30 cellular contexts compared by ENCODE assay signal in genomic region chr10:109862738-109863137, GRCh38.
"Had no signal": no experiment of that assay in that cellular context is flagged by ENCODE, and none has a peak within 500 bp of the region (broad histone marks: within the 10 kb centered on the region; RNA-seq: fewer than 3 reads in every experiment).

No MANE protein-coding gene starts in this region.

- ATAC-seq: naive thymus-derived CD8-positive, alpha-beta T cell; natural killer cell treated with Interleukin-12 subunit alpha and Interleukin-12 subunit beta and Interleukin-15 and Interleukin-18, amount 100 ng/mL, for 72 hours; pancreas; psoas muscle; right cardiac atrium; sciatic nerve; stimulated activated memory B cell treated with anti-CD40 and anti-IgM and Interleukin-4, amounts not matched to agents 10 μg/mL and 1 μg/mL and 100 μg/mL, for 72 hours had no signal

- H3K9me3 ChIP-seq: neutrophil, pancreas, thyroid gland, vagina had no signal

- DNase-seq: naive thymus-derived CD8-positive, alpha-beta T cell; nephron progenitor cell; nucleus accumbens; pancreas; psoas muscle; right cardiac atrium; spleen; stimulated activated CD4-positive, alpha-beta T cell treated with anti-CD3 and anti-CD28 coated beads, Interleukin-12 subunit alpha, Interleukin-12 subunit beta, amount 100 ng/mL, for 4 hours; stimulated activated CD4-positive, alpha-beta T cell treated with anti-CD3 and anti-CD28 coated beads, Interleukin-1b, Interleukin-23, amount 100 ng/mL, for 48 hours; stimulated activated CD4-positive, alpha-beta T cell treated with anti-CD3 and anti-CD28 coated beads, Interleukin-4, amount 100 ng/mL, for 1 hour; stimulated activated CD4-positive, alpha-beta T cell treated with anti-CD3 and anti-CD28 coated beads, Interleukin-4, amount 100 ng/mL, for 4 hours; stimulated activated CD8-positive, alpha-beta memory T cell treated with anti-CD3 and anti-CD28 coated beads, Interleukin-4, amount 100 ng/mL, for 48 hours; stimulated activated naive CD4-positive, alpha-beta T cell treated with Interleukin-2 at 50 U/mL for 16 hours; stomach; trophoblast cell; upper lobe of left lung had no signal

- H3K4me3 ChIP-seq: pancreas, psoas muscle, skin epidermis, smooth muscle cell, spleen, stomach, thoracic aorta, thyroid gland, tibial nerve, upper lobe of left lung, vagina had no signal

- H3K27me3 ChIP-seq: neutrophil, pancreas, spleen, stomach, thyroid gland, tibial nerve, upper lobe of left lung, vagina had no signal

- H3K4me1 ChIP-seq: psoas muscle, stomach, tibial nerve, vagina had no signal

- H3K27ac Mint-ChIP-seq: natural killer cell treated with Interleukin-12 subunit alpha and Interleukin-12 subunit beta and Interleukin-15 and Interleukin-18, amount 100 ng/mL, for 72 hours; nephron progenitor cell; progenitor cell of endocrine pancreas; stimulated activated memory B cell treated with anti-CD40 and anti-IgM and Interleukin-4, amounts not matched to agents 10 μg/mL and 1 μg/mL and 100 μg/mL, for 72 hours; stimulated activated naive CD8-positive, alpha-beta T cell treated with anti-CD3 and anti-CD28 coated beads, Interleukin-15, Interleukin-2, amounts not matched to agents 100 ng/mL and 50 ng/mL, for 24 hours had no signal

- H3K4me2 ChIP-seq: smooth muscle cell had no signal

- H3K27ac ChIP-seq: neutrophil, pancreas, psoas muscle, skin epidermis, spleen, stomach, thoracic aorta, tibial nerve, upper lobe of left lung, vagina had no signal

- FAIRE-seq: pancreas, urothelium cell line had no signal

- H3K4me3 Mint-ChIP-seq: naive thymus-derived CD8-positive, alpha-beta T cell; natural killer cell treated with Interleukin-12 subunit alpha and Interleukin-12 subunit beta and Interleukin-15 and Interleukin-18, amount 100 ng/mL, for 72 hours; nephron progenitor cell; neural crest cell; stimulated activated memory B cell treated with anti-CD40 and anti-IgM and Interleukin-4, amounts not matched to agents 10 μg/mL and 1 μg/mL and 100 μg/mL, for 72 hours; stimulated activated naive CD8-positive, alpha-beta T cell treated with anti-CD3 and anti-CD28 coated beads, Interleukin-15, Interleukin-2, amounts not matched to agents 100 ng/mL and 50 ng/mL, for 24 hours had no signal

- H3K27me3 Mint-ChIP-seq: naive thymus-derived CD8-positive, alpha-beta T cell; natural killer cell treated with Interleukin-12 subunit alpha and Interleukin-12 subunit beta and Interleukin-15 and Interleukin-18, amount 100 ng/mL, for 72 hours; progenitor cell of endocrine pancreas; stimulated activated memory B cell treated with anti-CD40 and anti-IgM and Interleukin-4, amounts not matched to agents 10 μg/mL and 1 μg/mL and 100 μg/mL, for 72 hours; stimulated activated naive CD8-positive, alpha-beta T cell treated with anti-CD3 and anti-CD28 coated beads, Interleukin-15, Interleukin-2, amounts not matched to agents 100 ng/mL and 50 ng/mL, for 24 hours had no signal

- H3K4me1 Mint-ChIP-seq: neural crest cell had no signal
